In the genomic region with DNA sequence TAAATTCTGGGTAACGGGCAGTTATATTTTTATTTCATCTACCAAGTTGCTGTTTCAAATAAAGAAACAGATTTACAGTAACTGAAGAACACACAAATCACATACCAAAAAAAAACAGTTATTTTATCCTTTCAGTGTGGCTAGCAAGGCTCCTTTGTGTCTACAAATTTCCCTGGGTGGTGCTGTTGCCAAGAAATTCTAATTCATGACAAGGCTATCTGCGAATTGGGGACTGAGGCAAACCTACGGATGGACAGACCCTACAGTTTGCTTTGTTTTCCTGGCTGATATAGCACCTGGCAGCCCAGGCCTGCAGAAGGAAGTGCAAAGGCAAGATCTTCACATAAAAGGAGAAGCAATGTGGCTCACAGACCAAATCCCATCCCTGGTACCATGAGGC, we compare ENCODE assay signal across 12 cellular contexts. TPM values are rescaled to one million over a fixed set of nuclear protein-coding genes. Genes with fewer than 3 reads are reported as not detected.
A peak's percentile ranks its signal among the peaks of the same experiment; 100 is the strongest.
DNase-seq lines count a peak whose midpoint lies in the region; ATAC-seq and TF ChIP-seq lines count a peak whose summit lies in the region.
"Had no signal": no experiment of that assay in that cellular context is flagged by ENCODE, and none has a peak within 500 bp of the region (broad histone marks: within the 10 kb centered on the region; RNA-seq: fewer than 3 reads in every experiment).

No MANE protein-coding gene starts in this region.

- no peaks in the 10 kb centered on the region for H3K9me3 ChIP-seq in sigmoid colon

- no peak overlapping the region for H3K4me3 Mint-ChIP-seq in activated CD4-positive, alpha-beta T cell treated with anti-CD3 and anti-CD28 coated beads, Interleukin-2, amount 10 ng/mL, durations not matched to agents 7 days and 5 days

- H3K4me1 ChIP-seq in sigmoid colon, result peaks cover 0 to 67% (median 62%) of the 10 kb centered on the region in 4 donors

- H3K27me3 Mint-ChIP-seq in activated CD4-positive, alpha-beta T cell treated with anti-CD3 and anti-CD28 coated beads, Interleukin-2, amount 10 ng/mL, durations not matched to agents 7 days and 5 days, result no peaks in the 10 kb centered on the region
- H3K27me3 Mint-ChIP-seq: naive B cell had no signal

- ATAC-seq in GM18867 (IDR thresholded peaks at IDR 0.05; ENCODE audit: unreplicated experiment) (no peak), HG02981 (IDR thresholded peaks at IDR 0.05; ENCODE audit: unreplicated experiment) (no peak)

- peak overlapping the region; percentile 10 for H3K4me3 ChIP-seq in fibroblast of mammary gland (ENCODE audit: control insufficient read depth, low read depth, low read length)
- H3K4me3 ChIP-seq in sigmoid colon, result peak overlapping the region in 2 of 4 donors; percentile 67 to 92

- TF ChIP-seq EP300 in sigmoid colon (IDR thresholded peaks at IDR 0.05), result no peak

- TF ChIP-seq POLR2A in sigmoid colon (IDR thresholded peaks at IDR 0.05), result no peak

- no peaks in the 10 kb centered on the region for H3K36me3 ChIP-seq in sigmoid colon

- WGBS in sigmoid colon, 2 donors, result 74 to 79% methylated on average over 3 of the region's 3 CpGs

- DNase-seq in DMS 273 (lab: John Stamatoyannopoulos, UW; ENCODE audit: unreplicated experiment) (peak; percentile 28), DMS 273 treated with DMSO at 0.1 percent for 48 hours (lab: John Stamatoyannopoulos, UW) (no peak), RPMI7951 (ENCODE audit: low read depth) (peak; percentile 31), fibroblast of mammary gland (ENCODE audit: low read depth) (no peak), sigmoid colon (no peak)
- DNase-seq in activated CD4-positive, alpha-beta T cell treated with anti-CD3 and anti-CD28 coated beads, Interleukin-2, amount 10 ng/mL, durations not matched to agents 7 days and 5 days, result no peak
- DNase-seq: activated T-cell treated with anti-CD3 and anti-CD28 coated beads for 4 hours, naive B cell, NCI-H187 had no signal

- H3K9me3 Mint-ChIP-seq in activated CD4-positive, alpha-beta T cell treated with anti-CD3 and anti-CD28 coated beads, Interleukin-2, amount 10 ng/mL, durations not matched to agents 7 days and 5 days, result no peaks in the 10 kb centered on the region

- peak overlapping the region; percentile 96 to 100 (median 100) for H3K27ac ChIP-seq in sigmoid colon
- H3K27ac ChIP-seq: 22Rv1 had no signal

- POLR2A ChIA-PET in activated CD4-positive, alpha-beta T cell treated with anti-CD3 and anti-CD28 coated beads, Interleukin-2, amount 10 ng/mL, durations not matched to agents 7 days and 5 days (lab: Charles Lee), result no interaction called here

- CTCF ChIA-PET in activated CD4-positive, alpha-beta T cell treated with anti-CD3 and anti-CD28 coated beads, Interleukin-2, amount 10 ng/mL, durations not matched to agents 7 days and 5 days (lab: Charles Lee), result no interaction called here

- intact Hi-C loops in sigmoid colon (cut with DNase I), result loop anchor here (5.0 to 10.0 kb wide), 2 partner anchors 74 to 464 kb away; partner anchors contain the start of gene METTL21A

- H3K27me3 ChIP-seq in sigmoid colon, result no peaks in the 10 kb centered on the region

- H3K36me3 Mint-ChIP-seq in activated CD4-positive, alpha-beta T cell treated with anti-CD3 and anti-CD28 coated beads, Interleukin-2, amount 10 ng/mL, durations not matched to agents 7 days and 5 days (ENCODE audit: low read depth), result peaks cover 67% of the 10 kb centered on the region

- no peak for TF ChIP-seq CTCF in fibroblast of mammary gland (conservative IDR thresholded peaks at IDR 0.05; ENCODE audit: control insufficient read depth, insufficient read depth, low read depth, low read length)
- TF ChIP-seq CTCF in sigmoid colon (IDR thresholded peaks at IDR 0.05), result no peak

- H3K27ac Mint-ChIP-seq in activated CD4-positive, alpha-beta T cell treated with anti-CD3 and anti-CD28 coated beads, Interleukin-2, amount 10 ng/mL, durations not matched to agents 7 days and 5 days, result no peak overlapping the region

- H3K4me1 Mint-ChIP-seq in activated CD4-positive, alpha-beta T cell treated with anti-CD3 and anti-CD28 coated beads, Interleukin-2, amount 10 ng/mL, durations not matched to agents 7 days and 5 days, result peaks cover 59% of the 10 kb centered on the region

RNA-seq across cellular contexts. Expression of gene KLF7, which starts 4.5 kb away (rescaled TPM):
- 5.4 and 7.3 TPM in 2 replicates for total RNA-seq in RPMI7951 (2014; rRNA removed; shearing (Covaris generic))
- 10 to 100 TPM; 21.2 to 52.1 (median 25.1) TPM for total RNA-seq in sigmoid colon
- 1 to 10 TPM in 1 of 3 donors, under 1 TPM in 2; 0.60 to 7.8 (median 0.69) TPM for polyA plus RNA-seq in sigmoid colon
- total RNA-seq in activated CD4-positive, alpha-beta T cell treated with anti-CD3 and anti-CD28 coated beads, Interleukin-2, amount 10 ng/mL, durations not matched to agents 7 days and 5 days, result 10 to 100 TPM; 35.3 to 38.2 TPM

Comparison
In these comparisons a context has a peak if more than half of its experiments do, and no peak if none do; other contexts are left out.
1. DNase-seq: peak in DMS 273 (single experiment) and RPMI7951 (single experiment); none in DMS 273 treated with DMSO at 0.1 percent for 48 hours (single experiment), fibroblast of mammary gland (single experiment), sigmoid colon (single experiment) and activated CD4-positive, alpha-beta T cell treated with anti-CD3 and anti-CD28 coated beads, Interleukin-2, amount 10 ng/mL, durations not matched to agents 7 days and 5 days (single experiment).